1 cellular context compared by ENCODE assay signal in genomic region chr1:46749921-46750404, GRCh38.
TF ChIP-seq lines count a peak whose summit lies in the region.

No MANE protein-coding gene starts in this region.

TF ChIP-seq in IMR-90, 13 proteins besides CTCF, POLR2A, EP300 and RAD21:
- TF ChIP-seq CEBPB (IDR thresholded peaks at IDR 0.05; ENCODE audit: low read depth, low read length), result peak; percentile 60; the same call in 1 of the 2 replicates
- no peak for TF ChIP-seq RCOR1 (IDR thresholded peaks at IDR 0.05; ENCODE audit: insufficient replicate concordance, low read length)
